ENCODE assay signal across 2 cellular contexts in the genomic region with DNA sequence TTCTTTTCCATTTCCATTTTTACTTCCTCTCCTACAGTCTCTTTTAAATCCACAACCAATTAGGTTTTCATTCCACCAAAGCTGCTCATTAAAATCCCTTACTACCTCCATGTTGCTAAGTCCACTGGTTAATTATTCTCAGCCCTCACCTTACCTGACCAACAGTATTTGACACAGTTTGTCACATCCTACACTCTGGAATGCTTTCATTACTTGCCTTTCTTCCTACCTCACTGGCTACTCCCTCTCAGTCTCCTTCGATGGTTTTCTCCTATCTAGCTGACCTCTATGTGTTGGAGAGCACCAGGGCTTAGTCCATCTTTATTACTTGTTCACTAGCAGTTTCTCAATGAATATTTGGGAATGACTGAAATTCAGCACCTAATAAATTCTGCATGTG.
TF ChIP-seq lines count a peak whose summit lies in the region.

No MANE protein-coding gene starts in this region.

TF ChIP-seq in GM12891, 5 proteins besides CTCF, POLR2A, EP300 and RAD21:
- TF ChIP-seq TAF1 (IDR thresholded peaks at IDR 0.05; ENCODE audit: low read depth, low read length): no peak
- no peak for TF ChIP-seq POU2F2 (IDR thresholded peaks at IDR 0.05; ENCODE audit: low read depth, low read length)
- no peak for TF ChIP-seq POLR2AphosphoS5 (IDR thresholded peaks at IDR 0.05; ENCODE audit: low read depth, low read length)
- no peak for TF ChIP-seq SPI1 (IDR thresholded peaks at IDR 0.05; ENCODE audit: low read depth, low read length)
- no peak for TF ChIP-seq PAX5 (IDR thresholded peaks at IDR 0.05; ENCODE audit: insufficient read depth, low read length, severe bottlenecking)

TF ChIP-seq in IMR-90, 13 proteins besides CTCF, POLR2A, EP300 and RAD21:
- TF ChIP-seq MXI1 (IDR thresholded peaks at IDR 0.05; ENCODE audit: borderline replicate concordance, low read depth, low read length) (no peak), MAZ (IDR thresholded peaks at IDR 0.05; ENCODE audit: borderline replicate concordance, low read depth, low read length) (no peak), MAFK (IDR thresholded peaks at IDR 0.05; ENCODE audit: low read depth, low read length) (no peak)
- TF ChIP-seq, protein P1, sequence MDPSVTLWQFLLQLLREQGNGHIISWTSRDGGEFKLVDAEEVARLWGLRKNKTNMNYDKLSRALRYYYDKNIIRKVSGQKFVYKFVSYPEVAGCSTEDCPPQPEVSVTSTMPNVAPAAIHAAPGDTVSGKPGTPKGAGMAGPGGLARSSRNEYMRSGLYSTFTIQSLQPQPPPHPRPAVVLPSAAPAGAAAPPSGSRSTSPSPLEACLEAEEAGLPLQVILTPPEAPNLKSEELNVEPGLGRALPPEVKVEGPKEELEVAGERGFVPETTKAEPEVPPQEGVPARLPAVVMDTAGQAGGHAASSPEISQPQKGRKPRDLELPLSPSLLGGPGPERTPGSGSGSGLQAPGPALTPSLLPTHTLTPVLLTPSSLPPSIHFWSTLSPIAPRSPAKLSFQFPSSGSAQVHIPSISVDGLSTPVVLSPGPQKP (IDR thresholded peaks at IDR 0.05; ENCODE audit: borderline replicate concordance, low read depth, low read length): no peak
